In the genomic region with DNA sequence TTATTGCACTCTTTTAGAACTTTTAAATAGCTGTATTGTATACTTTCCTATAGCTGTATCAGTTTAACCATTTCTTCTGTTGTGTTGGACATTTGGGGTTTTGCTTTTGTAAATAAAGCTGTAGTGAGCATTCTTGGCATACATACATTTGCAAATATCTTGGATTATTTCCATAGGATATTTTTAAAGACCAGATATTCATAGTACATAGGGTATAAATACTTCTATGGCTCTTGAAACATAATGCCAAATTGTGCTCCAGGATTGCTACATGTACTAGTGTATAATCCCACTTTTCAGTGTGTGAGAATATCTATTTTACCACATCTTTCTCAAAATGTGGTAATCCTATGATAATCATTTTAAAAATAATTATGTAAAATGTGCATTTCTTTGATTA, we compare ENCODE assay signal across 27 cellular contexts.
"Had no signal": no experiment of that assay in that cellular context is flagged by ENCODE, and none has a peak within 500 bp of the region (broad histone marks: within the 10 kb centered on the region; RNA-seq: fewer than 3 reads in every experiment).

No MANE protein-coding gene starts in this region.

- H3K4me3 ChIP-seq: left lung, lower lobe of right lung, neural progenitor cell, right atrium auricular region, right lobe of liver, smooth muscle cell, tibial nerve, uterus had no signal

- H3K27me3 ChIP-seq: left lung, neural progenitor cell, neutrophil, right atrium auricular region, right lobe of liver, tibial nerve, uterus had no signal

- H3K4me1 ChIP-seq: left lung, lower lobe of right lung, neural progenitor cell, parathyroid adenoma, right lobe of liver, tibial nerve, uterus had no signal

- H3K9ac ChIP-seq: neural progenitor cell, parathyroid adenoma had no signal

- H3K9me3 ChIP-seq: left lung, lower lobe of right lung, neutrophil, right atrium auricular region, right lobe of liver, tibial nerve, uterus had no signal

- DNase-seq: hippocampal formation; kidney; left colon; left lung; lower lobe of right lung; mammary epithelial cell; mesendoderm; naive B cell; natural killer cell; nephron progenitor cell; occipital lobe; right lobe of liver; stimulated activated CD4-positive, alpha-beta T cell treated with anti-CD3 and anti-CD28 coated beads, Interleukin-1b, Interleukin-23, amount 100 ng/mL, for 48 hours; stimulated activated CD4-positive, alpha-beta T cell treated with anti-CD3 and anti-CD28 coated beads, Interleukin-2, amount 100 ng/mL, for 48 hours; stimulated activated CD4-positive, alpha-beta T cell treated with anti-CD3 and anti-CD28 coated beads, Interleukin-4, amount 100 ng/mL, for 4 hours; stimulated activated CD8-positive, alpha-beta memory T cell treated with anti-CD3 and anti-CD28 coated beads, Interleukin-4, amount 100 ng/mL, for 48 hours; stimulated activated naive CD4-positive, alpha-beta T cell treated with Interleukin-2 at 50 U/mL for 16 hours; stimulated activated naive CD8-positive, alpha-beta T cell treated with anti-CD3 and anti-CD28 coated beads, Interleukin-15, amount 100 ng/mL, for 72 hours; substantia nigra; uterus had no signal

- H3K36me3 ChIP-seq: neural progenitor cell, right lobe of liver, uterus had no signal

- ATAC-seq: left colon; left lung; lower lobe of right lung; natural killer cell; right lobe of liver; stimulated activated memory B cell treated with anti-CD40 and anti-IgM and Interleukin-4, amounts not matched to agents 10 μg/mL and 1 μg/mL and 100 μg/mL, for 72 hours; stimulated activated naive CD8-positive, alpha-beta T cell treated with anti-CD3 and anti-CD28 coated beads, Interleukin-15, amount 100 ng/mL, for 72 hours had no signal
